In the genomic region with DNA sequence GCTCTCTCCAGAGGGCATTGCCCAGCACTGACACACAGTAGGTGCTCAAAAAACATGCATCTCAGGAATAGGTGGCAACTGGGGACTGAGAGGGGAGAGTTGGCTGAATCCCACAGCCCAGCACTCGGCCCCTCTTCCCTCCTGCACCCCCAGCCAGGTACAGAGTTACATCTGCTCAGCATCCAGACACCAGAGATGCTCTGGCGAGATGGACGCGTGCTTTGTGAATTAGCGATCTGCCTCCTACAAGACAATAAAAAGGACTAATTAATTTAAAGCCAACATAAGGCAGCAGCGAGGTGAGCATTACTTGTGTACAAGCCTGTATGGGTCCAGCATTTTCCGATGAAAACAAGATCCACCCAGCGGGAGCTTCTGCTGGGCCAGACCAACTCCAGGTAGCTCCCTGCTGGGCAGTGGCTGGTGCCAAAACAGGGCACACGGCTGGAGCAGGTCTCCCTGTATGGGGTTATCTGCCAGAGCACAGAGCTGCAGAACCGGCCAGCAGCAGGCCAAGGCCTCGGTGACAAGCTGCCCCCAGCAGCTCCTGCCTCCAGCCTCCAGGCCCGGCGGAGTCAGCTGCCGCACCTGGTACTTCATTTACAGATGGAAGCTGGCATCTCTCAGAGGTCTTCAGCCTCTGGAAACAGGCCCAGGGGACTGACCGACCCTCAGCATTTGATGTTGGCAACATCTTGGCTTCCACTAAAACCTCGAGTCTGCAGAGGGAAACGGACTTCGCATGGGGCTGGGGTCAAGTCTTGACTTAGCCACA, we compare ENCODE assay signal across 27 cellular contexts.
"Had no signal": no experiment of that assay in that cellular context is flagged by ENCODE, and none has a peak within 500 bp of the region (broad histone marks: within the 10 kb centered on the region; RNA-seq: fewer than 3 reads in every experiment).

No MANE protein-coding gene starts in this region.

- H3K4me1 ChIP-seq: SJCRH30 had no signal

- H3K36me3 Mint-ChIP-seq: activated CD4-positive, alpha-beta memory T cell treated with anti-CD3 and anti-CD28 coated beads for 36 hours; activated naive CD8-positive, alpha-beta T cell; T-cell had no signal

- DNase-seq: activated B cell treated with CpG ODN at 0.5 μM for 24 hours; activated CD4-positive, alpha-beta memory T cell treated with anti-CD3 and anti-CD28 coated beads for 36 hours; activated CD4-positive, alpha-beta T cell treated with anti-CD3 and anti-CD28 coated beads for 1 hour; activated CD4-positive, alpha-beta T cell treated with anti-CD3 and anti-CD28 coated beads, Interleukin-2, amount 10 ng/mL, durations not matched to agents 24 days and 14 days; activated CD8-positive, alpha-beta memory T cell treated with anti-CD3 and anti-CD28 coated beads for 24 hours; activated gamma-delta T cell; activated naive CD4-positive, alpha-beta T cell treated with anti-CD3 and anti-CD28 coated beads for 36 hours; activated T-cell treated with anti-CD3 and anti-CD28 coated beads for 4 hours; activated T-cell treated with anti-CD3 and anti-CD28 coated beads, Interleukin-2, amount 50 U/mL, for 48 hours; IMR-90; Kasumi-1; KBM-7; NCI-H1048; NCI-H1417 treated with DMSO at 0.1 percent for 48 hours; NCI-H187; NCI-H446 treated with DMSO at 0.1 percent for 48 hours; NCI-H524 treated with DMSO at 0.1 percent for 48 hours; NCI-H748 treated with DMSO at 0.1 percent for 48 hours; OCI-M1; Right ventricle myocardium superior; RPMI8226; SJCRH30; T-cell; T-helper 2 cell; T1000 had no signal

- H3K4me3 Mint-ChIP-seq: activated B cell treated with CpG ODN at 0.5 μM for 24 hours; activated CD4-positive, alpha-beta memory T cell treated with anti-CD3 and anti-CD28 coated beads for 36 hours; activated CD4-positive, alpha-beta T cell treated with anti-CD3 and anti-CD28 coated beads, Interleukin-2, amount 10 ng/mL, durations not matched to agents 24 days and 14 days; activated naive CD4-positive, alpha-beta T cell treated with anti-CD3 and anti-CD28 coated beads for 36 hours; activated naive CD8-positive, alpha-beta T cell; activated T-helper 17 cell treated with anti-CD3 and anti-CD28 coated beads, Interleukin-2, amount 50 U/mL, for 72 hours; T-cell had no signal

- H3K4me3 ChIP-seq: SJCRH30 had no signal

- H3K27me3 Mint-ChIP-seq: activated CD4-positive, alpha-beta memory T cell treated with anti-CD3 and anti-CD28 coated beads for 36 hours; activated CD4-positive, alpha-beta T cell treated with anti-CD3 and anti-CD28 coated beads, Interleukin-2, amount 10 ng/mL, durations not matched to agents 24 days and 14 days; activated naive CD8-positive, alpha-beta T cell; activated T-helper 17 cell treated with anti-CD3 and anti-CD28 coated beads, Interleukin-2, amount 50 U/mL, for 72 hours; T-cell had no signal

- H3K9me3 Mint-ChIP-seq: activated B cell treated with CpG ODN at 0.5 μM for 24 hours; activated CD4-positive, alpha-beta memory T cell treated with anti-CD3 and anti-CD28 coated beads for 36 hours; activated CD4-positive, alpha-beta T cell treated with anti-CD3 and anti-CD28 coated beads, Interleukin-2, amount 10 ng/mL, durations not matched to agents 24 days and 14 days; activated naive CD4-positive, alpha-beta T cell treated with anti-CD3 and anti-CD28 coated beads for 36 hours; activated T-helper 17 cell treated with anti-CD3 and anti-CD28 coated beads, Interleukin-2, amount 50 U/mL, for 72 hours; T-cell had no signal

- H3K27ac ChIP-seq: SJCRH30 had no signal

- H3K4me1 Mint-ChIP-seq: activated B cell treated with CpG ODN at 0.5 μM for 24 hours; activated CD4-positive, alpha-beta T cell treated with anti-CD3 and anti-CD28 coated beads, Interleukin-2, amount 10 ng/mL, durations not matched to agents 24 days and 14 days; activated T-helper 17 cell treated with anti-CD3 and anti-CD28 coated beads, Interleukin-2, amount 50 U/mL, for 72 hours had no signal

- H3K36me3 ChIP-seq: SJCRH30 had no signal

- H3K27ac Mint-ChIP-seq: activated B cell treated with CpG ODN at 0.5 μM for 24 hours; activated CD4-positive, alpha-beta memory T cell treated with anti-CD3 and anti-CD28 coated beads for 36 hours; activated CD4-positive, alpha-beta T cell treated with anti-CD3 and anti-CD28 coated beads, Interleukin-2, amount 10 ng/mL, durations not matched to agents 24 days and 14 days; activated naive CD4-positive, alpha-beta T cell treated with anti-CD3 and anti-CD28 coated beads for 36 hours; activated naive CD8-positive, alpha-beta T cell; activated T-helper 17 cell treated with anti-CD3 and anti-CD28 coated beads, Interleukin-2, amount 50 U/mL, for 72 hours; T-cell had no signal

- H3K9me3 ChIP-seq: SJCRH30 had no signal
